In the genomic region with DNA sequence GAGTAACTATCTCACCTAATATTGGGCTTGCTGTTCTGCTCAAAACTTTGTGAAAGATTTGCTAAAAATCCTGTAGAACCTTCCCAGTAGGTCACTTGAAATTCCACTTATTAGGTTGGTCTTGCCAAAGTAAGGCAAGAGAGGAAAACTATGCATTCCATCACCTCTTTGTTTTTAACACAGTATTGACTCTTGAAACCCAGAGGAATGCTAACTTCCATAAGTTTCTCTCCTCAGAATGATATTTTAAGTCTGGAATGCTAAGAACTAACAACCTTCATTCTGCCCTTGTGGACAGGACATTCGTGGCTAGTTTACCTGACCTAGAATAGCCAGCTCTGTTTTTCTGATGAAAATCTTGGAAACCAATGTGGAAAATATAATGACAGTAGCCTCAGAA, we compare ENCODE assay signal across 22 cellular contexts.
"Had no signal": no experiment of that assay in that cellular context is flagged by ENCODE, and none has a peak within 500 bp of the region (broad histone marks: within the 10 kb centered on the region; RNA-seq: fewer than 3 reads in every experiment).

No MANE protein-coding gene starts in this region.

- H3K4me3 ChIP-seq: Peyer's patch, SJCRH30 had no signal

- H3K36me3 ChIP-seq: Peyer's patch, SJCRH30 had no signal

- DNase-seq: activated CD4-positive, alpha-beta T cell treated with anti-CD3 and anti-CD28 coated beads for 4 hours; activated CD8-positive, alpha-beta memory T cell treated with anti-CD3 and anti-CD28 coated beads, Interleukin-2, amount 50 U/mL, for 4 hours; activated CD8-positive, alpha-beta T cell treated with anti-CD3 and anti-CD28 coated beads for 36 hours; activated gamma-delta T cell treated with Interleukin-2 at 50 U/mL for 16 hours; activated naive CD4-positive, alpha-beta T cell treated with anti-CD3 and anti-CD28 coated beads, Interleukin-2, amount 10 ng/mL, durations not matched to agents 7 days and 5 days; activated naive CD8-positive, alpha-beta T cell treated with anti-CD3 and anti-CD28 coated beads for 36 hours; activated T-cell treated with anti-CD3 and anti-CD28 coated beads, Interleukin-2, amount 50 U/mL, for 72 hours; NCI-H1048; NCI-H146; NCI-H187 treated with DMSO at 0.1 percent for 48 hours; NCI-H2081 treated with DMSO at 0.1 percent for 48 hours; NCI-H446; NCI-H524; Peyer's patch; Right ventricle myocardium superior; SJCRH30; SW 1271 had no signal

- H3K27me3 Mint-ChIP-seq: brain; central memory CD8-positive, alpha-beta T cell had no signal

- H3K9me3 ChIP-seq: Peyer's patch, SJCRH30 had no signal

- H3K4me3 Mint-ChIP-seq: activated CD8-positive, alpha-beta T cell treated with anti-CD3 and anti-CD28 coated beads for 36 hours; activated naive CD4-positive, alpha-beta T cell treated with anti-CD3 and anti-CD28 coated beads, Interleukin-2, amount 10 ng/mL, durations not matched to agents 7 days and 5 days; activated naive CD8-positive, alpha-beta T cell treated with anti-CD3 and anti-CD28 coated beads for 36 hours; activated T-cell treated with anti-CD3 and anti-CD28 coated beads, Interleukin-2, amount 50 U/mL, for 72 hours; brain; central memory CD8-positive, alpha-beta T cell; T-helper 2 cell treated with Interferon-gamma antibody and Interleukin-4, amounts not matched to agents 5 μg/mL and 100 μg/mL, for 36 hours had no signal

- H3K27me3 ChIP-seq: Peyer's patch, SJCRH30 had no signal

- H3K9me3 Mint-ChIP-seq: activated CD8-positive, alpha-beta T cell treated with anti-CD3 and anti-CD28 coated beads for 36 hours; activated naive CD4-positive, alpha-beta T cell treated with anti-CD3 and anti-CD28 coated beads, Interleukin-2, amount 10 ng/mL, durations not matched to agents 7 days and 5 days; activated naive CD8-positive, alpha-beta T cell treated with anti-CD3 and anti-CD28 coated beads for 36 hours; activated T-cell treated with anti-CD3 and anti-CD28 coated beads, Interleukin-2, amount 50 U/mL, for 72 hours; activated T-helper 2 cell treated with anti-CD3 and anti-CD28 coated beads, Interferon-gamma antibody, Interleukin-2, Interleukin-4, amounts not matched to agents 10 μg/mL and 5 μg/mL and 100 μg/mL, durations not matched to agents 14 hours and 24 hours and 36 hours; brain; central memory CD8-positive, alpha-beta T cell; T-helper 2 cell treated with Interferon-gamma antibody and Interleukin-4, amounts not matched to agents 5 μg/mL and 100 μg/mL, for 36 hours had no signal

- H3K27ac Mint-ChIP-seq: activated CD8-positive, alpha-beta T cell treated with anti-CD3 and anti-CD28 coated beads for 36 hours; activated naive CD4-positive, alpha-beta T cell treated with anti-CD3 and anti-CD28 coated beads, Interleukin-2, amount 10 ng/mL, durations not matched to agents 7 days and 5 days; activated naive CD8-positive, alpha-beta T cell treated with anti-CD3 and anti-CD28 coated beads for 36 hours; activated T-cell treated with anti-CD3 and anti-CD28 coated beads, Interleukin-2, amount 50 U/mL, for 72 hours; activated T-helper 2 cell treated with anti-CD3 and anti-CD28 coated beads, Interferon-gamma antibody, Interleukin-2, Interleukin-4, amounts not matched to agents 10 μg/mL and 5 μg/mL and 100 μg/mL, durations not matched to agents 14 hours and 24 hours and 36 hours; brain; T-helper 2 cell treated with Interferon-gamma antibody and Interleukin-4, amounts not matched to agents 5 μg/mL and 100 μg/mL, for 36 hours had no signal

- H3K27ac ChIP-seq: Peyer's patch, RWPE1, SJCRH30 had no signal

- H3K4me1 ChIP-seq: Peyer's patch, SJCRH30 had no signal

- H3K36me3 Mint-ChIP-seq: activated naive CD4-positive, alpha-beta T cell treated with anti-CD3 and anti-CD28 coated beads, Interleukin-2, amount 10 ng/mL, durations not matched to agents 7 days and 5 days; activated naive CD8-positive, alpha-beta T cell treated with anti-CD3 and anti-CD28 coated beads for 36 hours; brain had no signal
